Comparison of ENCODE assay signal across 13 cellular contexts in the genomic region with DNA sequence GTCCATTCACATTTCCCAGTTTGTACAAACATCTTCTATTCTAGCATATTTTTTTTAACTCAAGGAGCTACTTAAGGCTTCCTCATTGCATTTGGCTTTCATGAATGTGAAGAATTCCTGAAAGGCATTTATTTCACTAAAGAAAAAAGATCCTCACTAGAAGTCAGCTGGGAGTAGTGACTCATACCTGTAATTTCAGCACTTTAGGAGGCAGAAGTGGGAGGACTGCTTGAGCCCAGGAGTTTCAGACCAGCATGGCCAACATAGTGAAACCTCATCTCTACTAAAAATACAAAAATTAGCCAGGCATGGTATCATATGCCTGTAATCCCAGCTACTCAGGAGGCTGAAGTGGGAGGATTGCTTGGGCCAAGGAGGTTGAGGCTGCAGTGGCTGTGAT. TPM values are rescaled to one million over a fixed set of nuclear protein-coding genes. Genes with fewer than 3 reads are reported as not detected.
DNase-seq lines count a peak whose midpoint lies in the region; ATAC-seq and TF ChIP-seq lines count a peak whose summit lies in the region.
"Had no signal": no experiment of that assay in that cellular context is flagged by ENCODE, and none has a peak within 500 bp of the region (broad histone marks: within the 10 kb centered on the region; RNA-seq: fewer than 3 reads in every experiment).

No MANE protein-coding gene starts in this region.

- H3K14ac ChIP-seq in trophoblast cell (ENCODE audit: low read length): no peak overlapping the region

- no peak overlapping the region for H3K4me3 ChIP-seq in trophoblast cell (ENCODE audit: low read depth, low read length)
- no peak overlapping the region for H3K4me3 ChIP-seq in prostate gland
- H3K4me3 ChIP-seq: GM23338 had no signal

- no peak overlapping the region for H2AFZ ChIP-seq in trophoblast cell (ENCODE audit: insufficient read depth, low read length, poor library complexity)
- H2AFZ ChIP-seq: GM23338 had no signal

- H2BK120ac ChIP-seq in trophoblast cell (ENCODE audit: insufficient read depth, low read length, poor library complexity): no peak overlapping the region

- peak; percentile 51 to 84 for DNase-seq in trophoblast cell
- no peak for DNase-seq in prostate gland (ENCODE audit: low spot score)
- DNase-seq in GM20000 (ENCODE audit: low spot score): no peak
- no peak for DNase-seq in RPMI8226
- no peak for DNase-seq in NCI-H2171 (lab: John Stamatoyannopoulos, UW)
- DNase-seq: MV-4-11; stimulated activated CD4-positive, alpha-beta T cell treated with anti-CD3 and anti-CD28 coated beads, Interleukin-2, amount 100 ng/mL, for 48 hours; stimulated activated naive CD8-positive, alpha-beta T cell treated with anti-CD3 and anti-CD28 coated beads, Interleukin-15, amount 100 ng/mL, for 72 hours had no signal

- peak; percentile 64 for ATAC-seq in GM18909 (IDR thresholded peaks at IDR 0.05; ENCODE audit: poor library complexity, unreplicated experiment)
- peak; percentile 54 for ATAC-seq in HG02571 (IDR thresholded peaks at IDR 0.05; ENCODE audit: unreplicated experiment)
- peak; percentile 47 for ATAC-seq in HG03565 (IDR thresholded peaks at IDR 0.05; ENCODE audit: unreplicated experiment)
- ATAC-seq: GM23338; stimulated activated naive CD8-positive, alpha-beta T cell treated with anti-CD3 and anti-CD28 coated beads, Interleukin-15, amount 100 ng/mL, for 72 hours had no signal

- no peaks in the 10 kb centered on the region for H3K79me1 ChIP-seq in trophoblast cell (ENCODE audit: low read length)

- no peak overlapping the region for H4K12ac ChIP-seq in trophoblast cell (ENCODE audit: low read depth, low read length)

- no peak overlapping the region for H2AK5ac ChIP-seq in trophoblast cell (ENCODE audit: low read length)

- no peak overlapping the region for H3K4ac ChIP-seq in trophoblast cell (ENCODE audit: low read depth, low read length)

- no peak overlapping the region for H2BK5ac ChIP-seq in trophoblast cell (ENCODE audit: low read depth, low read length, poor library complexity)

- no peak for TF ChIP-seq POLR2A in prostate gland (IDR thresholded peaks at IDR 0.05)

- no peak overlapping the region for H2BK12ac ChIP-seq in trophoblast cell (ENCODE audit: low read length)

- no peak overlapping the region for H3K27ac ChIP-seq in trophoblast cell (ENCODE audit: low read depth, low read length)
- no peak overlapping the region for H3K27ac ChIP-seq in prostate gland
- H3K27ac ChIP-seq: RWPE1 had no signal

- no peak overlapping the region for H3K18ac ChIP-seq in trophoblast cell (ENCODE audit: low read length)

- H3K79me2 ChIP-seq in trophoblast cell (ENCODE audit: control insufficient read depth, insufficient read depth, low read length, poor library complexity): no peaks in the 10 kb centered on the region

- H3K9me3 ChIP-seq in trophoblast cell (ENCODE audit: insufficient read depth, low read depth, low read length): no peaks in the 10 kb centered on the region
- H3K9me3 ChIP-seq in prostate gland: no peaks in the 10 kb centered on the region

- intact Hi-C loops in prostate gland (cut with DNase I): no loop called here

- H3K23ac ChIP-seq in trophoblast cell (ENCODE audit: low read length): no peak overlapping the region

- no peak overlapping the region for H4K91ac ChIP-seq in trophoblast cell (ENCODE audit: low read depth, low read length)

- TF ChIP-seq CTCF in prostate gland (IDR thresholded peaks at IDR 0.05): no peak
- TF ChIP-seq CTCF in GM20000 (IDR thresholded peaks at IDR 0.05; ENCODE audit: extremely low read depth, missing control alignments): no peak

- H3K27me3 ChIP-seq in trophoblast cell (ENCODE audit: insufficient read depth, low read length) (no peaks in the 10 kb centered on the region), prostate gland (replicated peaks; ENCODE audit: insufficient read depth) (no peaks in the 10 kb centered on the region)

- H4K8ac ChIP-seq in trophoblast cell (ENCODE audit: low read depth, low read length): no peak overlapping the region

- H3K4me1 ChIP-seq in trophoblast cell (ENCODE audit: control insufficient read depth in 1 of 2, insufficient read depth in 2 of 2, low read length in 2 of 2) (peaks cover 0 to 2% of the 10 kb centered on the region in 2 experiments), prostate gland (replicated peaks) (no peaks in the 10 kb centered on the region)

- no peak overlapping the region for H3K9ac ChIP-seq in trophoblast cell (ENCODE audit: low read length)

- no peaks in the 10 kb centered on the region for H3K36me3 ChIP-seq in trophoblast cell (ENCODE audit: control insufficient read depth in 1 of 2, insufficient read depth in 2 of 2, low read length in 2 of 2)
- H3K36me3 ChIP-seq in prostate gland: no peaks in the 10 kb centered on the region

- no peak overlapping the region for H3K4me2 ChIP-seq in trophoblast cell (ENCODE audit: low read length)
- H3K4me2 ChIP-seq: GM23338 had no signal

RNA-seq across cellular contexts. Expression of a gene that starts 30.9 kb away (rescaled TPM):
- 50.0 and 51.3 TPM in 2 replicates for polyA plus RNA-seq in trophoblast cell (2013)
- total RNA-seq in prostate gland: 10 to 100 TPM; 49.4 to 51.3 TPM

Comparison
In these comparisons a context has a peak if more than half of its experiments do, and no peak if none do; other contexts are left out.
1. DNase-seq: peak in trophoblast cell (2 of 2); none in prostate gland (single experiment), GM20000 (single experiment), RPMI8226 (single experiment) and NCI-H2171 (single experiment).
2. Peak in every context shown above with its lines, with median percentiles within 50 percentile points of each other: ATAC-seq.